8 cellular contexts compared by ENCODE assay signal in the genomic region with DNA sequence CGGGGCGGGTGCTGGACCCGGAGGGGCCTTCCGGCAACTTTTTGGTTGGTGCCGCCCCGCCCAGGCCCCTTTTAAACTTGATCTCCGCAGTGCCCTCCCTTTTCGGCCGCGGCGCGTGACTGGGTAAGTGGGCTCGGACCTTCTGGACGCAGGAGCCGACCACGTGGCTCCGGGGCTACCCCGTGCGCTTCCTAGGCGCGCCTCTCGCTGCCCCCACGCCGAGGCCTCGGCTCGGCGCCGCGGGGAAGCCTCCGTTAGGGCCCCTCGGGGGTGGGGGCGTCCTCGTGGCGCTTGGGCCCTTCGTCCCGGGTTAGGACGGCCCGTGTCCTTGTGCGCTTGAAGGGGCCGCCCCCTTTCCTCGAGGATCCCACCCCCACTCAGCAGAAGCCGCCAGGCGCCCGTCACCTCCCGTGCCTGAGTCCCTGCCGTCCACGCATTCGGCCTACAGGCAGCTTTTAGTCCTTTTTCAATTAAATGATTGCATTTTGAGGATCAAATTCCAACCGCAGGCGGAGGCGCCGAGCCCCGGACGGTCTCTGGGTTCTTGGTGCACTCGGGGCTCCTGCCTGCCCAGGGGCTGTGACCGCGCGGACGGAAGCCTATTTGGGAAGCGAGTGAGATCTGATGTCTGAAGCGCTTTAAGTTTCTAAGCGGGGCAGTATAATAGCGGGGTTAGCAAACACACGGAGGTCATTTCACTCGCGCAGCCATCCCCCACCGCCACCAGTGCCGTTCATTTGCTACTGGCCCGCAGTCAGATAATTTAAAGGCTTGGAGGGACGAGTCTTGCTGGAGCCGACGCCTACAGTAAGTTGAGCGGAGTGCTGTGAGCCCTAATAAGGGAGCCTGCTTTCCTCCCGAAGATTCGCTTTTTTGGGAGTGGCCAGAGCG. TPM values are rescaled to one million over a fixed set of nuclear protein-coding genes. Genes with fewer than 3 reads are reported as not detected.
DNase-seq lines count a peak whose midpoint lies in the region; ATAC-seq and TF ChIP-seq lines count a peak whose summit lies in the region.

No MANE protein-coding gene starts in this region.

- H3K27me3 ChIP-seq in PC-9 (ENCODE audit: insufficient read depth, low read depth) (no peaks in the 10 kb centered on the region), neural progenitor cell (peaks cover 24% of the 10 kb centered on the region)

- ATAC-seq in GM19438 (IDR thresholded peaks at IDR 0.05; ENCODE audit: low read depth, unreplicated experiment) (peak; percentile 87), HG03558 (IDR thresholded peaks at IDR 0.05; ENCODE audit: extremely low read depth, unreplicated experiment) (peak; percentile 59)

- H3K9me3 ChIP-seq in PC-9 (ENCODE audit: insufficient read depth, low read depth) (no peaks in the 10 kb centered on the region), neural progenitor cell (ENCODE audit: low read depth) (no peaks in the 10 kb centered on the region)

- H4K20me1 ChIP-seq in PC-9 (ENCODE audit: insufficient read depth) = no peaks in the 10 kb centered on the region
- no peaks in the 10 kb centered on the region for H4K20me1 ChIP-seq in neural progenitor cell (ENCODE audit: low read depth)

- no peaks in the 10 kb centered on the region for H3K27me3 Mint-ChIP-seq in activated T-helper 2 cell treated with anti-CD3 and anti-CD28 coated beads, Interferon-gamma antibody, Interleukin-2, Interleukin-4, amounts not matched to agents 10 μg/mL and 5 μg/mL and 100 μg/mL, durations not matched to agents 14 hours and 24 hours and 36 hours (ENCODE audit: low read depth)
- H3K27me3 Mint-ChIP-seq in neural progenitor cell (ENCODE audit: insufficient read depth, low read depth) = peaks cover 5% of the 10 kb centered on the region

- peaks cover 23% of the 10 kb centered on the region for H3K79me2 ChIP-seq in PC-9 (ENCODE audit: low read depth)
- H3K79me2 ChIP-seq in neural progenitor cell (ENCODE audit: low read depth) = no peaks in the 10 kb centered on the region

- H3F3A ChIP-seq in PC-9 (ENCODE audit: insufficient read depth, low read depth) = peaks cover 54% of the 10 kb centered on the region
- H3F3A ChIP-seq in neural progenitor cell (ENCODE audit: low read depth) = peaks cover 6% of the 10 kb centered on the region

- H2AFZ ChIP-seq in PC-9 (peak overlapping the region; percentile 92), neural progenitor cell (replicated peaks) (peak overlapping the region; percentile 94)

- intact Hi-C loops in PC-9 (cut with micrococcal nuclease; ENCODE audit: unreplicated experiment) = loop anchor here (1.0 to 10.0 kb wide), 6 partner anchors 32 to 680 kb away; partner anchors contain the start of genes HYCC1, TOMM7 and TRA2A
- intact Hi-C loops in activated T-helper 2 cell treated with anti-CD3 and anti-CD28 coated beads, Interferon-gamma antibody, Interleukin-2, Interleukin-4, amounts not matched to agents 10 μg/mL and 5 μg/mL and 100 μg/mL, durations not matched to agents 14 hours and 24 hours and 36 hours (cut with micrococcal nuclease) = loop anchor here (1.0 to 10.0 kb wide), 5 partner anchors 32 to 330 kb away; partner anchors contain the start of genes HYCC1, NUP42 and TOMM7

- H3K4me1 ChIP-seq in PC-9 (replicated peaks; ENCODE audit: insufficient read depth) (peaks cover 49% of the 10 kb centered on the region), neural progenitor cell (peaks cover 4% of the 10 kb centered on the region)

- no peaks in the 10 kb centered on the region for H3K9me2 ChIP-seq in PC-9 (ENCODE audit: insufficient read depth)

- H3K9ac ChIP-seq in neural progenitor cell = no peak overlapping the region

- DNase-seq in COLO829 (ENCODE audit: low spot score) (peak; percentile 97), PC-9 (peak; percentile 66 to 88), fibroblast of villous mesenchyme (ENCODE audit: low read depth) (peak; percentile 93), neural progenitor cell (ENCODE audit: low spot score) (peak; percentile 76), stromal cell of bone marrow (ENCODE audit: low read depth) (peak; percentile 84)
- peak; percentile 74 for DNase-seq in activated T-helper 2 cell treated with anti-CD3 and anti-CD28 coated beads, Interferon-gamma antibody, Interleukin-2, Interleukin-4, amounts not matched to agents 10 μg/mL and 5 μg/mL and 100 μg/mL, durations not matched to agents 14 hours and 24 hours and 36 hours (ENCODE audit: low spot score)

- H3K4me3 Mint-ChIP-seq in activated T-helper 2 cell treated with anti-CD3 and anti-CD28 coated beads, Interferon-gamma antibody, Interleukin-2, Interleukin-4, amounts not matched to agents 10 μg/mL and 5 μg/mL and 100 μg/mL, durations not matched to agents 14 hours and 24 hours and 36 hours (ENCODE audit: low read depth) = peak overlapping the region; percentile 95
- H3K4me3 Mint-ChIP-seq in neural progenitor cell = peak overlapping the region; percentile 90

- peak overlapping the region; percentile 94 for H3K27ac Mint-ChIP-seq in activated T-helper 2 cell treated with anti-CD3 and anti-CD28 coated beads, Interferon-gamma antibody, Interleukin-2, Interleukin-4, amounts not matched to agents 10 μg/mL and 5 μg/mL and 100 μg/mL, durations not matched to agents 14 hours and 24 hours and 36 hours
- peak overlapping the region; percentile 72 for H3K27ac Mint-ChIP-seq in neural progenitor cell

- CTCF ChIA-PET in PC-9 (lab: Charles Lee) = no interaction called here

- POLR2A ChIA-PET in PC-9 (lab: Charles Lee; ENCODE audit: unreplicated experiment) = no interaction called here

- peaks cover 47% of the 10 kb centered on the region for H3K36me3 Mint-ChIP-seq in activated T-helper 2 cell treated with anti-CD3 and anti-CD28 coated beads, Interferon-gamma antibody, Interleukin-2, Interleukin-4, amounts not matched to agents 10 μg/mL and 5 μg/mL and 100 μg/mL, durations not matched to agents 14 hours and 24 hours and 36 hours (ENCODE audit: low read depth)
- H3K36me3 Mint-ChIP-seq in neural progenitor cell = peaks cover 17% of the 10 kb centered on the region

- H3K27ac ChIP-seq in PC-9 = peak overlapping the region; percentile 52
- H3K27ac ChIP-seq in neural progenitor cell = no peak overlapping the region

- BruUV-seq in PC-9 (replicated peaks; lab: Mats Ljungman, UMichigan) = TSS peak; percentile 77

- H3K4me1 Mint-ChIP-seq in activated T-helper 2 cell treated with anti-CD3 and anti-CD28 coated beads, Interferon-gamma antibody, Interleukin-2, Interleukin-4, amounts not matched to agents 10 μg/mL and 5 μg/mL and 100 μg/mL, durations not matched to agents 14 hours and 24 hours and 36 hours (ENCODE audit: low read depth) = peaks cover 31% of the 10 kb centered on the region
- H3K4me1 Mint-ChIP-seq in neural progenitor cell = peaks cover 16% of the 10 kb centered on the region

- H3K4me3 ChIP-seq in PC-9 (peak overlapping the region; percentile 81), fibroblast of villous mesenchyme (ENCODE audit: low read depth, low read length) (peak overlapping the region; percentile 77), neural progenitor cell (peak overlapping the region; percentile 63)

- H3K4me2 ChIP-seq in PC-9 (peak overlapping the region; percentile 91), neural progenitor cell (peak overlapping the region; percentile 83)

- TF ChIP-seq CTCF in PC-9 (conservative IDR thresholded peaks at IDR 0.05) (peak; percentile 76; the same call in 1 of the 2 replicates), fibroblast of villous mesenchyme (IDR thresholded peaks at IDR 0.05; ENCODE audit: insufficient read depth, low read depth, low read length) (peak; percentile 47), neural progenitor cell (IDR thresholded peaks at IDR 0.05) (peak; percentile 3)

- H3K9me3 Mint-ChIP-seq in activated T-helper 2 cell treated with anti-CD3 and anti-CD28 coated beads, Interferon-gamma antibody, Interleukin-2, Interleukin-4, amounts not matched to agents 10 μg/mL and 5 μg/mL and 100 μg/mL, durations not matched to agents 14 hours and 24 hours and 36 hours = no peaks in the 10 kb centered on the region
- no peaks in the 10 kb centered on the region for H3K9me3 Mint-ChIP-seq in neural progenitor cell

- H3K36me3 ChIP-seq in PC-9 (ENCODE audit: low read depth) (peaks cover 29% of the 10 kb centered on the region), neural progenitor cell (no peaks in the 10 kb centered on the region)

RNA-seq across cellular contexts. Expression of gene TOMM7, which starts 31.8 kb away (rescaled TPM):
- total RNA-seq in PC-9 (2021) = 588 and 703 TPM in 2 replicates
- total RNA-seq in activated T-helper 2 cell treated with anti-CD3 and anti-CD28 coated beads, Interferon-gamma antibody, Interleukin-2, Interleukin-4, amounts not matched to agents 10 μg/mL and 5 μg/mL and 100 μg/mL, durations not matched to agents 14 hours and 24 hours and 36 hours = 216 and 221 TPM in 2 replicates
- total RNA-seq in fibroblast of villous mesenchyme = 135 and 149 TPM in 2 replicates
- 75.4 and 89.9 TPM in 2 replicates for total RNA-seq in neural progenitor cell (ENCODE audit: low replicate concordance)

Comparison
In these comparisons a context has a peak if more than half of its experiments do, and no peak if none do; other contexts are left out.
1. CTCF ChIP-seq: peak in every context shown above with its lines; median percentile 76 in PC-9; 47 in fibroblast of villous mesenchyme; 3 in neural progenitor cell.